13 cellular contexts compared by ENCODE assay signal in genomic region chr2:74226648-74227213, GRCh38. TPM values are rescaled to one million over a fixed set of nuclear protein-coding genes. Genes with fewer than 3 reads are reported as not detected.
DNase-seq lines count a peak whose midpoint lies in the region; ATAC-seq, FAIRE-seq and TF ChIP-seq lines count a peak whose summit lies in the region.
"Had no signal": no experiment of that assay in that cellular context is flagged by ENCODE, and none has a peak within 500 bp of the region (broad histone marks: within the 10 kb centered on the region; RNA-seq: fewer than 3 reads in every experiment).

No MANE protein-coding gene starts in this region.

- H3K27ac ChIP-seq in body of pancreas (peak overlapping the region in 1 of 4 donors; percentile 18), small intestine (ENCODE audit: low read depth in 1 of 2, low read length in 1 of 2) (no peak overlapping the region)
- H3K27ac ChIP-seq in naive thymus-derived CD4-positive, alpha-beta T cell (ENCODE audit: low read depth, low read length): no peak overlapping the region

- FAIRE-seq in small intestine (lab: Jason Lieb, UNC): no peak
- FAIRE-seq: GM12892 had no signal

- POLR2A ChIA-PET in naive thymus-derived CD4-positive, alpha-beta T cell (lab: Charles Lee): no interaction called here

- H3K27me3 Mint-ChIP-seq in naive thymus-derived CD4-positive, alpha-beta T cell: no peaks in the 10 kb centered on the region
- H3K27me3 Mint-ChIP-seq: activated CD4-positive, alpha-beta T cell treated with anti-CD3 and anti-CD28 coated beads, Interleukin-2, amount 10 ng/mL, durations not matched to agents 24 days and 14 days had no signal

- no peak for TF ChIP-seq CTCF in body of pancreas (IDR thresholded peaks at IDR 0.05)

- no peak overlapping the region for H3K27ac Mint-ChIP-seq in naive thymus-derived CD4-positive, alpha-beta T cell
- H3K27ac Mint-ChIP-seq: activated CD4-positive, alpha-beta T cell treated with anti-CD3 and anti-CD28 coated beads, Interleukin-2, amount 10 ng/mL, durations not matched to agents 24 days and 14 days had no signal

- H3K9me3 ChIP-seq in body of pancreas (no peaks in the 10 kb centered on the region), small intestine (ENCODE audit: control insufficient read depth, low read depth) (no peaks in the 10 kb centered on the region)
- H3K9me3 ChIP-seq in naive thymus-derived CD4-positive, alpha-beta T cell (ENCODE audit: control insufficient read depth in 2 of 3, low read length in 3 of 3): no peaks in the 10 kb centered on the region

- CTCF ChIA-PET in naive thymus-derived CD4-positive, alpha-beta T cell (lab: Charles Lee): interaction anchor here (1.0 kb wide), 1 partner anchor 23 kb away, joined by 4 read pairs; no protein-coding TSS in a partner anchor

- 23 to 58% methylated on average over 9 to 19 of the region's 21 CpGs for WGBS in body of pancreas, 2 donors
- 77 to 87% (median 86%) methylated on average over 21 of the region's 21 CpGs for WGBS in small intestine, 3 donors

- H3K4me3 Mint-ChIP-seq in naive thymus-derived CD4-positive, alpha-beta T cell: no peak overlapping the region
- H3K4me3 Mint-ChIP-seq: activated CD4-positive, alpha-beta T cell treated with anti-CD3 and anti-CD28 coated beads, Interleukin-2, amount 10 ng/mL, durations not matched to agents 24 days and 14 days; activated T-cell treated with anti-CD3 and anti-CD28 coated beads, Interleukin-2, amount 50 U/mL, for 4 hours had no signal

- H3K4me1 Mint-ChIP-seq in naive thymus-derived CD4-positive, alpha-beta T cell: peaks cover 0 to 9% (median 0%) of the 10 kb centered on the region in 7 donors

- peak; percentile 84 for DNase-seq in HT-29 (ENCODE audit: low spot score)
- peak; percentile 66 to 80 (median 72) for DNase-seq in body of pancreas
- peak; percentile 72 for DNase-seq in left ventricle myocardium superior
- DNase-seq in small intestine: peak; percentile 30
- DNase-seq in naive thymus-derived CD4-positive, alpha-beta T cell: no peak
- no peak for DNase-seq in CD1c-positive myeloid dendritic cell (ENCODE audit: extremely low spot score)
- no peak for DNase-seq in ecto neural progenitor cell (ENCODE audit: low spot score)
- DNase-seq: activated CD4-positive, alpha-beta T cell treated with anti-CD3 and anti-CD28 coated beads, Interleukin-2, amount 10 ng/mL, durations not matched to agents 24 days and 14 days; activated T-cell treated with anti-CD3 and anti-CD28 coated beads, Interleukin-2, amount 50 U/mL, for 4 hours; mesenchymal stem cell; NCI-H1105 had no signal

- ATAC-seq in body of pancreas: peak; percentile 90
- peak; percentile 90 for ATAC-seq in left ventricle myocardium superior
- no peak for ATAC-seq in HG03045 (IDR thresholded peaks at IDR 0.05; ENCODE audit: unreplicated experiment)
- ATAC-seq in naive thymus-derived CD4-positive, alpha-beta T cell: no peak
- ATAC-seq: activated T-cell treated with anti-CD3 and anti-CD28 coated beads, Interleukin-2, amount 50 U/mL, for 4 hours had no signal

- no peaks in the 10 kb centered on the region for H3K9me3 Mint-ChIP-seq in naive thymus-derived CD4-positive, alpha-beta T cell
- H3K9me3 Mint-ChIP-seq: activated CD4-positive, alpha-beta T cell treated with anti-CD3 and anti-CD28 coated beads, Interleukin-2, amount 10 ng/mL, durations not matched to agents 24 days and 14 days; activated T-cell treated with anti-CD3 and anti-CD28 coated beads, Interleukin-2, amount 50 U/mL, for 4 hours had no signal

- peaks cover 16% of the 10 kb centered on the region for H3K4me1 ChIP-seq in body of pancreas
- H3K4me1 ChIP-seq in small intestine (ENCODE audit: control insufficient read depth in 2 of 2, insufficient read depth in 1 of 2, low read depth in 1 of 2, low read length in 1 of 2): no peaks in the 10 kb centered on the region
- H3K4me1 ChIP-seq in naive thymus-derived CD4-positive, alpha-beta T cell (ENCODE audit: control insufficient read depth in 2 of 2, insufficient read depth in 2 of 2, low read length in 2 of 2): no peaks in the 10 kb centered on the region

- H3K36me3 Mint-ChIP-seq in naive thymus-derived CD4-positive, alpha-beta T cell: peaks cover 0 to 26% (median 5%) of the 10 kb centered on the region in 5 donors

- intact Hi-C loops in body of pancreas (cut with DNase I): no loop called here
- intact Hi-C loops in left ventricle myocardium superior (cut with micrococcal nuclease): no loop called here
- intact Hi-C loops in naive thymus-derived CD4-positive, alpha-beta T cell (cut with micrococcal nuclease): no loop called here

- H3K36me3 ChIP-seq in body of pancreas (replicated peaks in 1 of 2; ENCODE audit: insufficient read depth in 1 of 2, low read depth in 2 of 2) (no peaks in the 10 kb centered on the region), small intestine (ENCODE audit: control insufficient read depth in 2 of 2, insufficient read depth in 2 of 2, low read length in 2 of 2) (no peaks in the 10 kb centered on the region)
- no peaks in the 10 kb centered on the region for H3K36me3 ChIP-seq in naive thymus-derived CD4-positive, alpha-beta T cell (ENCODE audit: control insufficient read depth in 2 of 3, insufficient read depth in 3 of 3, low read length in 3 of 3)

- no peak for TF ChIP-seq POLR2A in body of pancreas (IDR thresholded peaks at IDR 0.05)

- H3K4me3 ChIP-seq in body of pancreas (no peak overlapping the region), small intestine (ENCODE audit: low read depth in 1 of 2, low read length in 2 of 2) (no peak overlapping the region)
- H3K4me3 ChIP-seq in naive thymus-derived CD4-positive, alpha-beta T cell (ENCODE audit: low read length): no peak overlapping the region

- no peaks in the 10 kb centered on the region for H3K27me3 ChIP-seq in body of pancreas
- no peaks in the 10 kb centered on the region for H3K27me3 ChIP-seq in small intestine (ENCODE audit: control insufficient read depth in 2 of 2, insufficient read depth in 2 of 2, low read length in 2 of 2)
- no peaks in the 10 kb centered on the region for H3K27me3 ChIP-seq in naive thymus-derived CD4-positive, alpha-beta T cell (ENCODE audit: control insufficient read depth in 2 of 2, insufficient read depth in 2 of 2, low read length in 2 of 2)

RNA-seq across cellular contexts. Expression of gene MTHFD2, which starts 28.3 kb away (rescaled TPM):
- 180 TPM in 2 replicates for total RNA-seq in HT-29 (2014; rRNA removed; shearing (Covaris generic))
- total RNA-seq in body of pancreas: 10 to 100 TPM; 15.8 to 25.7 TPM
- 20.0 TPM for total RNA-seq in left ventricle myocardium superior
- polyA plus RNA-seq in small intestine: 100 to 1,000 TPM in 1 of 3 donors, 10 to 100 TPM in 1, 1 to 10 TPM in 1; 8.1 to 114 (median 12.4) TPM
- total RNA-seq in naive thymus-derived CD4-positive, alpha-beta T cell: 100 to 1,000 TPM in 1 of 5 experiments, 10 to 100 TPM in 4; 14.5 to 186 (median 25.1) TPM
- 1 to 10 TPM; 6.8 to 8.1 TPM for polyA plus RNA-seq in naive thymus-derived CD4-positive, alpha-beta T cell

RNA-seq across cellular contexts. Expression of gene MOB1A, which starts 48.1 kb away (rescaled TPM):
- 31.4 and 38.9 TPM in 2 replicates for total RNA-seq in HT-29 (2014; rRNA removed; shearing (Covaris generic))
- 10 to 100 TPM; 26.7 to 37.9 TPM for total RNA-seq in body of pancreas
- total RNA-seq in left ventricle myocardium superior: 55.6 TPM
- polyA plus RNA-seq in small intestine: 10 to 100 TPM; 41.3 to 50.1 (median 43.9) TPM
- 100 to 1,000 TPM; 113 to 185 (median 140) TPM for total RNA-seq in naive thymus-derived CD4-positive, alpha-beta T cell
- polyA plus RNA-seq in naive thymus-derived CD4-positive, alpha-beta T cell: 100 to 1,000 TPM; 106 to 120 TPM

Comparison
In these comparisons a context has a peak if more than half of its experiments do, and no peak if none do; other contexts are left out.
1. DNase-seq: peak in HT-29 (single experiment), body of pancreas (4 of 4), left ventricle myocardium superior (single experiment) and small intestine (single experiment); none in naive thymus-derived CD4-positive, alpha-beta T cell (0 of 9), CD1c-positive myeloid dendritic cell (single experiment) and ecto neural progenitor cell (single experiment).
2. ATAC-seq: peak in body of pancreas (single experiment) and left ventricle myocardium superior (single experiment); none in HG03045 (single experiment) and naive thymus-derived CD4-positive, alpha-beta T cell (single experiment).